Comparison of ENCODE assay signal across 1 cellular context in genomic region chr14:105495101-105495989, GRCh38.
TF ChIP-seq lines count a peak whose summit lies in the region.

No MANE protein-coding gene starts in this region.

TF ChIP-seq in HepG2, 621 proteins besides CTCF, POLR2A, EP300 and RAD21 (continued from another document and continues in another):
- TF ChIP-seq MIER3 (CRISPR knock-in tag; IDR thresholded peaks at IDR 0.05; ENCODE audit: borderline replicate concordance) (0 out of 2 replicates have a peak, but pooled peaks have one; percentile 3), RFX1 (IDR thresholded peaks at IDR 0.05) (no peak), ZNF747 (CRISPR knock-in tag; IDR thresholded peaks at IDR 0.05; ENCODE audit: borderline replicate concordance) (0 out of 2 replicates have a peak, but pooled peaks have one; percentile 26), NRL (CRISPR knock-in tag; IDR thresholded peaks at IDR 0.05; ENCODE audit: borderline replicate concordance) (no peak), CHCHD3 (CRISPR knock-in tag; IDR thresholded peaks at IDR 0.05) (0 out of 2 replicates have a peak, but pooled peaks have one; percentile 36), ZNF367 (CRISPR knock-in tag; IDR thresholded peaks at IDR 0.05; ENCODE audit: borderline replicate concordance) (no peak), POLR2G (IDR thresholded peaks at IDR 0.05; ENCODE audit: low read depth, low read length) (0 out of 2 replicates have a peak, but pooled peaks have one; percentile 15), ATF4 (CRISPR knock-in tag; IDR thresholded peaks at IDR 0.05) (no peak), EEA1 (CRISPR knock-in tag; IDR thresholded peaks at IDR 0.05; ENCODE audit: borderline replicate concordance) (no peak; the same call in 1 of the 2 replicates), FOXC1 (CRISPR knock-in tag; IDR thresholded peaks at IDR 0.05; ENCODE audit: borderline replicate concordance) (no peak), PHB2 (IDR thresholded peaks at IDR 0.05; ENCODE audit: partially characterized antibody) (no peak), ZNF710 (CRISPR knock-in tag; IDR thresholded peaks at IDR 0.05; ENCODE audit: borderline replicate concordance) (no peak), AHDC1 (CRISPR knock-in tag; IDR thresholded peaks at IDR 0.05; ENCODE audit: borderline replicate concordance) (no peak), ZSCAN20 (CRISPR knock-in tag; IDR thresholded peaks at IDR 0.05; ENCODE audit: borderline replicate concordance) (peak; percentile 53; the same call in 1 of the 2 replicates), PAX8 (CRISPR knock-in tag; IDR thresholded peaks at IDR 0.05; ENCODE audit: borderline replicate concordance) (no peak), ZZZ3 (CRISPR knock-in tag; IDR thresholded peaks at IDR 0.05; ENCODE audit: borderline replicate concordance) (no peak), ELF1 (CRISPR knock-in tag; IDR thresholded peaks at IDR 0.05) (no peak), ZNF530 (CRISPR knock-in tag; IDR thresholded peaks at IDR 0.05; ENCODE audit: low read depth) (no peak), ZMYM4 (CRISPR knock-in tag; IDR thresholded peaks at IDR 0.05) (no peak), ZNF230 (CRISPR knock-in tag; IDR thresholded peaks at IDR 0.05) (0 out of 2 replicates have a peak, but pooled peaks have one; percentile 30), FOXA3 (CRISPR knock-in tag; IDR thresholded peaks at IDR 0.05) (no peak), ZNF740 (CRISPR knock-in tag; IDR thresholded peaks at IDR 0.05) (no peak), RBM39 (IDR thresholded peaks at IDR 0.05; ENCODE audit: low read depth, low read length, poor library complexity, severe bottlenecking) (no peak), ZNF18 (CRISPR knock-in tag; IDR thresholded peaks at IDR 0.05; ENCODE audit: insufficient replicate concordance) (no peak), ZNF136 (CRISPR knock-in tag; IDR thresholded peaks at IDR 0.05; ENCODE audit: low read depth) (no peak), SRF (IDR thresholded peaks at IDR 0.05; ENCODE audit: low read depth, low read length) (no peak), ZSCAN29 (CRISPR knock-in tag; conservative IDR thresholded peaks at IDR 0.05) (no peak), ZNF607 (CRISPR knock-in tag; IDR thresholded peaks at IDR 0.05; ENCODE audit: borderline replicate concordance) (no peak), SNAI1 (CRISPR knock-in tag; IDR thresholded peaks at IDR 0.05; ENCODE audit: borderline replicate concordance) (no peak), ZNF784 (CRISPR knock-in tag; IDR thresholded peaks at IDR 0.05; ENCODE audit: borderline replicate concordance) (no peak), FOXJ3 (CRISPR knock-in tag; IDR thresholded peaks at IDR 0.05; ENCODE audit: borderline replicate concordance) (no peak), ZNF256 (CRISPR knock-in tag; conservative IDR thresholded peaks at IDR 0.05) (0 out of 2 replicates have a peak, but pooled peaks have one; percentile 42), ZNF280D (CRISPR knock-in tag; IDR thresholded peaks at IDR 0.05) (0 out of 2 replicates have a peak, but pooled peaks have one; percentile 35), SNAPC5 (CRISPR knock-in tag; IDR thresholded peaks at IDR 0.05; ENCODE audit: borderline replicate concordance) (no peak), FOXK1 (CRISPR knock-in tag; IDR thresholded peaks at IDR 0.05; ENCODE audit: borderline replicate concordance, low read depth) (no peak), THAP7 (CRISPR knock-in tag; IDR thresholded peaks at IDR 0.05) (no peak), CENPBD1 (CRISPR knock-in tag; IDR thresholded peaks at IDR 0.05; ENCODE audit: borderline replicate concordance, low read depth) (no peak), ZXDC (CRISPR knock-in tag; IDR thresholded peaks at IDR 0.05) (no peak), NR2F6 (IDR thresholded peaks at IDR 0.05) (no peak), NR2F6 (CRISPR knock-in tag; IDR thresholded peaks at IDR 0.05) (no peak), MTERF4 (CRISPR knock-in tag; IDR thresholded peaks at IDR 0.05) (no peak), STAG1 (CRISPR knock-in tag; IDR thresholded peaks at IDR 0.05) (0 out of 2 replicates have a peak, but pooled peaks have one; percentile 12)
